ENCODE assay signal across 11 cellular contexts in genomic region chr1:219710529-219711194, GRCh38.
DNase-seq lines count a peak whose midpoint lies in the region; ATAC-seq and TF ChIP-seq lines count a peak whose summit lies in the region.
"Had no signal": no experiment of that assay in that cellular context is flagged by ENCODE, and none has a peak within 500 bp of the region (broad histone marks: within the 10 kb centered on the region; RNA-seq: fewer than 3 reads in every experiment).

No MANE protein-coding gene starts in this region.

- ATAC-seq in RWPE2 (ENCODE audit: low read depth) (peak; percentile 71), HG03439 (IDR thresholded peaks at IDR 0.05; ENCODE audit: unreplicated experiment) (no peak)
- ATAC-seq: stimulated activated naive CD8-positive, alpha-beta T cell treated with anti-CD3 and anti-CD28 coated beads, Interleukin-15, Interleukin-2, amounts not matched to agents 100 U/mL and 50 U/mL, for 24 hours had no signal

- POLR2A ChIA-PET in AG04450 (lab: Yijun Ruan, JAX), result interaction anchor here (0.7 kb wide), 1 partner anchor 122 kb away, joined by 7 read pairs; no protein-coding TSS in a partner anchor

- 88 to 96% (median 89%) methylated on average over 6 of the region's 6 CpGs for WGBS in adrenal gland, 4 donors
- WGBS in suprapubic skin, result 79% methylated on average over 6 of the region's 6 CpGs

- peak; percentile 58 for DNase-seq in AG04450 (ENCODE audit: low read depth, low spot score)
- peak; percentile 55 for DNase-seq in HCEC 1CT
- no peak for DNase-seq in RWPE2 (ENCODE audit: low spot score)
- DNase-seq in fibroblast of peridontal ligament (ENCODE audit: extremely low read depth), result peak; percentile 86
- no peak for DNase-seq in adrenal gland
- DNase-seq in suprapubic skin (ENCODE audit: low spot score in 2 of 2), result no peak
- no peak for DNase-seq in NCI-H526 (lab: John Stamatoyannopoulos, UW)
- DNase-seq: naive B cell; NCI-H1048; stimulated activated naive CD8-positive, alpha-beta T cell treated with anti-CD3 and anti-CD28 coated beads, Interleukin-15, Interleukin-2, amounts not matched to agents 100 U/mL and 50 U/mL, for 24 hours had no signal

- CTCF ChIA-PET in AG04450 (lab: Charles Lee), result interaction anchor here (0.6 kb wide), 1 partner anchor 743 kb away, joined by 5 read pairs; no protein-coding TSS in a partner anchor

- no peaks in the 10 kb centered on the region for H3K36me3 ChIP-seq in RWPE2 (ENCODE audit: low read depth)
- no peaks in the 10 kb centered on the region for H3K36me3 ChIP-seq in adrenal gland (replicated peaks in 1 of 2)
- H3K36me3 ChIP-seq in suprapubic skin, result no peaks in the 10 kb centered on the region

- H3K4me3 ChIP-seq in AG04450 (ENCODE audit: low read depth, low read length), result no peak overlapping the region
- no peak overlapping the region for H3K4me3 ChIP-seq in RWPE2 (ENCODE audit: severe bottlenecking)
- H3K4me3 ChIP-seq in adrenal gland, result no peak overlapping the region
- no peak overlapping the region for H3K4me3 ChIP-seq in suprapubic skin

- H3K27ac ChIP-seq in AG04450 (ENCODE audit: low read depth, low read length), result no peak overlapping the region
- no peak overlapping the region for H3K27ac ChIP-seq in RWPE2 (ENCODE audit: poor library complexity, severe bottlenecking)
- H3K27ac ChIP-seq in adrenal gland, result no peak overlapping the region
- H3K27ac ChIP-seq in suprapubic skin, result no peak overlapping the region

- TF ChIP-seq CTCF in AG04450 (IDR thresholded peaks at IDR 0.05; ENCODE audit: low read depth, low read length) (no peak), RWPE2 (IDR thresholded peaks at IDR 0.05; ENCODE audit: poor library complexity, severe bottlenecking) (no peak), adrenal gland (IDR thresholded peaks at IDR 0.05) (no peak), suprapubic skin (IDR thresholded peaks at IDR 0.05) (no peak)

- TF ChIP-seq POLR2A in adrenal gland (IDR thresholded peaks at IDR 0.05) (no peak), suprapubic skin (IDR thresholded peaks at IDR 0.05) (no peak)

- no peak for TF ChIP-seq EP300 in suprapubic skin (IDR thresholded peaks at IDR 0.05)

- H3K27me3 ChIP-seq in AG04450 (ENCODE audit: control insufficient read depth, insufficient read depth, low read length), result no peaks in the 10 kb centered on the region
- no peaks in the 10 kb centered on the region for H3K27me3 ChIP-seq in RWPE2 (ENCODE audit: insufficient read depth, poor library complexity, severe bottlenecking)
- H3K27me3 ChIP-seq in adrenal gland, result no peaks in the 10 kb centered on the region
- no peaks in the 10 kb centered on the region for H3K27me3 ChIP-seq in suprapubic skin

- H3K4me1 ChIP-seq in RWPE2 (ENCODE audit: insufficient read depth, poor library complexity, severe bottlenecking) (no peaks in the 10 kb centered on the region), adrenal gland (replicated peaks in 1 of 2) (no peaks in the 10 kb centered on the region), suprapubic skin (no peaks in the 10 kb centered on the region)

- intact Hi-C loops in adrenal gland (cut with DNase I), result no loop called here

- no peaks in the 10 kb centered on the region for H3K9me3 ChIP-seq in AG04450 (ENCODE audit: control insufficient read depth, insufficient read depth, low read length)
- no peaks in the 10 kb centered on the region for H3K9me3 ChIP-seq in RWPE2 (ENCODE audit: severe bottlenecking)
- H3K9me3 ChIP-seq in adrenal gland (replicated peaks in 1 of 3), result no peaks in the 10 kb centered on the region
- H3K9me3 ChIP-seq in suprapubic skin, result no peaks in the 10 kb centered on the region

Comparison
In these comparisons a context has a peak if more than half of its experiments do, and no peak if none do; other contexts are left out.
1. DNase-seq: peak in AG04450 (single experiment), HCEC 1CT (single experiment) and fibroblast of peridontal ligament (single experiment); none in RWPE2 (single experiment), adrenal gland (0 of 7), suprapubic skin (0 of 2) and NCI-H526 (0 of 2).